9 cellular contexts compared by ENCODE assay signal in genomic region chr3:132418916-132419315, GRCh38. TPM values are rescaled to one million over a fixed set of nuclear protein-coding genes. Genes with fewer than 3 reads are reported as not detected.
DNase-seq lines count a peak whose midpoint lies in the region; ATAC-seq and TF ChIP-seq lines count a peak whose summit lies in the region.
"Had no signal": no experiment of that assay in that cellular context is flagged by ENCODE, and none has a peak within 500 bp of the region (broad histone marks: within the 10 kb centered on the region; RNA-seq: fewer than 3 reads in every experiment).

No MANE protein-coding gene starts in this region.

- H3K9ac ChIP-seq in HUES48 (ENCODE audit: low read depth, low read length): no peak overlapping the region

- H3K9me3 Mint-ChIP-seq in activated T-helper 2 cell treated with anti-CD3 and anti-CD28 coated beads, Interferon-gamma antibody, Interleukin-2, Interleukin-4, amounts not matched to agents 10 μg/mL and 5 μg/mL and 100 μg/mL, durations not matched to agents 14 hours and 24 hours and 36 hours: no peaks in the 10 kb centered on the region

- ATAC-seq in left lobe of liver: no peak
- no peak for ATAC-seq in HG03432 (IDR thresholded peaks at IDR 0.05; ENCODE audit: unreplicated experiment)

- POLR2A ChIA-PET in A673 (lab: Charles Lee; ENCODE audit: low non-redundant PET): no interaction called here

- H3K27me3 ChIP-seq in A673 (replicated peaks; ENCODE audit: insufficient read depth, low read depth, low read length, poor library complexity) (no peaks in the 10 kb centered on the region), HUES48 (ENCODE audit: control insufficient read depth, insufficient read depth, low read length) (no peaks in the 10 kb centered on the region), kidney epithelial cell (ENCODE audit: control insufficient read depth, insufficient read depth, low read length) (no peaks in the 10 kb centered on the region)

- peak overlapping the region; percentile 89 for H3K4me3 ChIP-seq in A673 (ENCODE audit: low read depth, low read length, poor library complexity, severe bottlenecking)
- H3K4me3 ChIP-seq in HUES48 (ENCODE audit: low read depth, low read length): peak overlapping the region; percentile 98
- H3K4me3 ChIP-seq in kidney epithelial cell (ENCODE audit: low read depth, low read length): peak overlapping the region; percentile 71

- H3K4me1 ChIP-seq in A673 (ENCODE audit: insufficient read depth, low read length, poor library complexity, severe bottlenecking): peaks cover 10% of the 10 kb centered on the region
- H3K4me1 ChIP-seq in HUES48 (ENCODE audit: control insufficient read depth, insufficient read depth, low read length): peaks cover 8% of the 10 kb centered on the region; the same call in 1 of the 2 replicates

- DNase-seq in A673 (ENCODE audit: low spot score) (no peak), kidney epithelial cell (ENCODE audit: low read depth) (no peak), occipital lobe (lab: John Stamatoyannopoulos, UW) (no peak), left lobe of liver (ENCODE audit: low spot score) (no peak), NCI-H1694 (lab: John Stamatoyannopoulos, UW) (no peak)
- DNase-seq in activated T-helper 2 cell treated with anti-CD3 and anti-CD28 coated beads, Interferon-gamma antibody, Interleukin-2, Interleukin-4, amounts not matched to agents 10 μg/mL and 5 μg/mL and 100 μg/mL, durations not matched to agents 14 hours and 24 hours and 36 hours (ENCODE audit: low spot score): no peak
- DNase-seq: NCI-H2171 treated with DMSO at 0.1 percent for 48 hours had no signal

- CTCF ChIA-PET in A673 (lab: Charles Lee): no interaction called here

- intact Hi-C loops in A673 (cut with micrococcal nuclease; ENCODE audit: unreplicated experiment): loop anchor here (5.0 kb wide), 1 partner anchor 213 kb away; no protein-coding TSS in a partner anchor
- intact Hi-C loops in activated T-helper 2 cell treated with anti-CD3 and anti-CD28 coated beads, Interferon-gamma antibody, Interleukin-2, Interleukin-4, amounts not matched to agents 10 μg/mL and 5 μg/mL and 100 μg/mL, durations not matched to agents 14 hours and 24 hours and 36 hours (cut with micrococcal nuclease): loop anchor here (2.0 to 10.0 kb wide), 3 partner anchors 14 to 1386 kb away; partner anchors contain the start of gene SRPRB

- H3K4me3 Mint-ChIP-seq in activated T-helper 2 cell treated with anti-CD3 and anti-CD28 coated beads, Interferon-gamma antibody, Interleukin-2, Interleukin-4, amounts not matched to agents 10 μg/mL and 5 μg/mL and 100 μg/mL, durations not matched to agents 14 hours and 24 hours and 36 hours (ENCODE audit: low read depth): peak overlapping the region; percentile 99

- H3K27ac ChIP-seq in A673 (ENCODE audit: low read depth, low read length, poor library complexity, severe bottlenecking) (peak overlapping the region; percentile 87), HUES48 (ENCODE audit: low read depth, low read length) (no peak overlapping the region)

- no peaks in the 10 kb centered on the region for H3K9me3 ChIP-seq in A673 (ENCODE audit: low read depth, low read length, poor library complexity, severe bottlenecking)
- no peaks in the 10 kb centered on the region for H3K9me3 ChIP-seq in HUES48 (ENCODE audit: control insufficient read depth, insufficient read depth, low read length)

- TF ChIP-seq CTCF in A673 (conservative IDR thresholded peaks at IDR 0.05; ENCODE audit: low read depth, low read length) (no peak), kidney epithelial cell (IDR thresholded peaks at IDR 0.05; ENCODE audit: insufficient read depth, low read length, poor library complexity, severe bottlenecking) (no peak)

- H3K27ac Mint-ChIP-seq in activated T-helper 2 cell treated with anti-CD3 and anti-CD28 coated beads, Interferon-gamma antibody, Interleukin-2, Interleukin-4, amounts not matched to agents 10 μg/mL and 5 μg/mL and 100 μg/mL, durations not matched to agents 14 hours and 24 hours and 36 hours: no peak overlapping the region

- TSS peak; percentile 47 for BruUV-seq in A673 (replicated peaks; lab: Mats Ljungman, UMichigan)

- H3K36me3 Mint-ChIP-seq in activated T-helper 2 cell treated with anti-CD3 and anti-CD28 coated beads, Interferon-gamma antibody, Interleukin-2, Interleukin-4, amounts not matched to agents 10 μg/mL and 5 μg/mL and 100 μg/mL, durations not matched to agents 14 hours and 24 hours and 36 hours (ENCODE audit: low read depth): peaks cover 18% of the 10 kb centered on the region

- H3K27me3 Mint-ChIP-seq in activated T-helper 2 cell treated with anti-CD3 and anti-CD28 coated beads, Interferon-gamma antibody, Interleukin-2, Interleukin-4, amounts not matched to agents 10 μg/mL and 5 μg/mL and 100 μg/mL, durations not matched to agents 14 hours and 24 hours and 36 hours (ENCODE audit: low read depth): no peaks in the 10 kb centered on the region

- H3K36me3 ChIP-seq in A673 (ENCODE audit: insufficient read depth, low read length, poor library complexity, severe bottlenecking): no peaks in the 10 kb centered on the region
- H3K36me3 ChIP-seq in HUES48 (ENCODE audit: control insufficient read depth, insufficient read depth, low read length): no peaks in the 10 kb centered on the region; the same call in 1 of the 2 replicates
- no peaks in the 10 kb centered on the region for H3K36me3 ChIP-seq in kidney epithelial cell (ENCODE audit: control insufficient read depth, insufficient read depth, low read length)

- peaks cover 41% of the 10 kb centered on the region for H3K4me1 Mint-ChIP-seq in activated T-helper 2 cell treated with anti-CD3 and anti-CD28 coated beads, Interferon-gamma antibody, Interleukin-2, Interleukin-4, amounts not matched to agents 10 μg/mL and 5 μg/mL and 100 μg/mL, durations not matched to agents 14 hours and 24 hours and 36 hours (ENCODE audit: low read depth)

RNA-seq across cellular contexts. Expression of gene DNAJC13, which starts 1.6 kb away (rescaled TPM):
- total RNA-seq in A673 (2021) (45.4 and 46.0 TPM in 2 replicates), kidney epithelial cell (36.1 and 38.9 TPM in 2 replicates), occipital lobe (80.2 TPM), left lobe of liver (11.8 TPM)
- total RNA-seq in activated T-helper 2 cell treated with anti-CD3 and anti-CD28 coated beads, Interferon-gamma antibody, Interleukin-2, Interleukin-4, amounts not matched to agents 10 μg/mL and 5 μg/mL and 100 μg/mL, durations not matched to agents 14 hours and 24 hours and 36 hours: 32.8 and 36.1 TPM in 2 replicates
